In the genomic region with DNA sequence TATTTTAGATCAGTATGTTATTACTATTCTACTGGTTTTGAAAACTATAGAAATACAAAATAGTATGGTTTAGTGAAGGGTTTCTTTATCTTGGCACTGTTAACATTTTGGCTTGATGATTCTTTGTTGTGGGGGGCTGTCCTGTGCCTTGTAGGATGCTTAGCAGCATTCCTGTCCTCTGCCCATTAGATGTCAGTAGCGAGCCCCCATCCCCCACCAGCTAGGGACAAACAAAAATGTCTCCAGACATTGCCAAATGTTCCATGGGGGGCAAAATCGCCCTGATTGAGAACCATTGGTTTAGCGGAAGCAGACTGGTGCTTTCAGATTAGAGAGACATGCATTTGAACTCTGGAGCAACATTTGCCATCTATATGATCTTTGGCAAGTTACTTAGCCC, we compare ENCODE assay signal across 16 cellular contexts. TPM values are rescaled to one million over a fixed set of nuclear protein-coding genes. Genes with fewer than 3 reads are reported as not detected.
DNase-seq lines count a peak whose midpoint lies in the region; ATAC-seq, FAIRE-seq and TF ChIP-seq lines count a peak whose summit lies in the region.
"Had no signal": no experiment of that assay in that cellular context is flagged by ENCODE, and none has a peak within 500 bp of the region (broad histone marks: within the 10 kb centered on the region; RNA-seq: fewer than 3 reads in every experiment).

No MANE protein-coding gene starts in this region.

- no peaks in the 10 kb centered on the region for H3K27me3 ChIP-seq in HCT116 (ENCODE audit: insufficient read depth, low read length)
- no peaks in the 10 kb centered on the region for H3K27me3 ChIP-seq in muscle layer of duodenum (ENCODE audit: low read depth, low read length)
- no peaks in the 10 kb centered on the region for H3K27me3 ChIP-seq in upper lobe of left lung

- H3K27ac ChIP-seq in HCT116 (ENCODE audit: low read depth, low read length) (no peak overlapping the region), muscle layer of duodenum (ENCODE audit: low read length) (peak overlapping the region; percentile 64), upper lobe of left lung (peak overlapping the region in 1 of 4 donors; percentile 10)

- BruUV-seq in HCT116 (replicated peaks; lab: Mats Ljungman, UMichigan) = no TSS peak

- H3K9me3 ChIP-seq in HCT116 (ENCODE audit: control insufficient read depth in 1 of 2, insufficient read depth in 1 of 2, low read depth in 1 of 2, low read length in 2 of 2) = no peaks in the 10 kb centered on the region
- H3K9me3 ChIP-seq in muscle layer of duodenum (ENCODE audit: control insufficient read depth in 1 of 2, low read length in 2 of 2) = no peaks in the 10 kb centered on the region
- H3K9me3 ChIP-seq in upper lobe of left lung = no peaks in the 10 kb centered on the region

- TF ChIP-seq POLR2A in HCT116 (IDR thresholded peaks at IDR 0.05; ENCODE audit: borderline replicate concordance, extremely low read depth, insufficient read depth, insufficient read length) (no peak), upper lobe of left lung (IDR thresholded peaks at IDR 0.05) (no peak), H54 (IDR thresholded peaks at IDR 0.05; ENCODE audit: low read depth, low read length) (no peak)

- no peaks in the 10 kb centered on the region for H3K9me2 ChIP-seq in HCT116 (ENCODE audit: insufficient read depth)

- RAD21 ChIA-PET in HCT116 (lab: Charles Lee; ENCODE audit: low non-redundant PET in 1 of 2, low total read pairs in 2 of 2, uncharacterized antibody in 2 of 2, unreplicated experiment in 2 of 2) = no interaction called here

- TF ChIP-seq CTCF in HCT116 (IDR thresholded peaks at IDR 0.05 in 2 of 3, conservative IDR thresholded peaks at IDR 0.05 in 1 of 3; ENCODE audit: borderline replicate concordance in 1 of 3, insufficient read depth in 1 of 3, low read depth in 2 of 3, low read length in 2 of 3) (peak in 2 of 3 experiments; percentile 56 to 63; a peak in 4 of 6 replicates), astrocyte of the spinal cord (IDR thresholded peaks at IDR 0.05; ENCODE audit: low read depth, low read length) (peak; percentile 16), upper lobe of left lung (IDR thresholded peaks at IDR 0.05) (no peak)

- WGBS in upper lobe of left lung, 2 donors = 72 to 79% methylated on average over 3 of the region's 3 CpGs

- no peaks in the 10 kb centered on the region for H3K36me3 ChIP-seq in HCT116 (ENCODE audit: control insufficient read depth in 1 of 2, insufficient read depth in 2 of 2, low read length in 2 of 2)
- H3K36me3 ChIP-seq in muscle layer of duodenum (ENCODE audit: control insufficient read depth in 1 of 2, insufficient read depth in 2 of 2, low read length in 2 of 2) = peaks cover 0 to 11% of the 10 kb centered on the region in 2 donors
- H3K36me3 ChIP-seq in upper lobe of left lung = peaks cover 0 to 12% (median 0%) of the 10 kb centered on the region in 4 donors

- no peaks in the 10 kb centered on the region for H4K20me1 ChIP-seq in HCT116 (ENCODE audit: insufficient read depth)

- peak; percentile 79 for ATAC-seq in HCT116
- ATAC-seq in upper lobe of left lung (ENCODE audit: low FRiP score in 2 of 2) = no peak
- ATAC-seq: stimulated activated naive B cell treated with anti-CD40 and anti-IgM and Interleukin-4, amounts not matched to agents 10 μg/mL and 1 μg/mL and 100 μg/mL, for 72 hours had no signal

- H3K79me2 ChIP-seq in HCT116 (ENCODE audit: insufficient read depth, low read length) = no peaks in the 10 kb centered on the region

- CTCF ChIA-PET in HCT116 (lab: Charles Lee) = interaction anchor here (1.1 kb wide), 1 partner anchor 9 kb away, joined by 3 read pairs; no protein-coding TSS in a partner anchor

- H3K4me3 ChIP-seq in HCT116 (replicated peaks in 1 of 2; ENCODE audit: low read depth in 1 of 2, low read length in 2 of 2) (no peak overlapping the region), astrocyte of the spinal cord (ENCODE audit: low read depth, low read length) (no peak overlapping the region), muscle layer of duodenum (ENCODE audit: low read depth in 1 of 2, low read length in 2 of 2) (no peak overlapping the region), upper lobe of left lung (no peak overlapping the region)

- intact Hi-C loops in HCT116 (cut with micrococcal nuclease) = no loop called here

- no peak overlapping the region for H3K4me2 ChIP-seq in HCT116 (ENCODE audit: low read length)

- no peak overlapping the region for H2AFZ ChIP-seq in HCT116 (ENCODE audit: low read depth, low read length, poor library complexity, severe bottlenecking)

- peak; percentile 14 for DNase-seq in ELR (ENCODE audit: low read depth)
- DNase-seq in HCT116 (ENCODE audit: low read depth, low spot score) = no peak
- no peak for DNase-seq in astrocyte of the spinal cord (ENCODE audit: low read depth, low spot score)
- DNase-seq in SKM-1 treated with dmso at 0.1 percent for 144 hours (lab: John Stamatoyannopoulos, UW; ENCODE audit: unreplicated experiment) = no peak
- no peak for DNase-seq in T-helper 9 cell
- no peak for DNase-seq in upper lobe of left lung
- no peak for DNase-seq in H54 (ENCODE audit: insufficient read length, low spot score)
- DNase-seq: activated CD8-positive, alpha-beta memory T cell treated with anti-CD3 and anti-CD28 coated beads for 24 hours; foreskin melanocyte; NCI-H1092; NCI-H446 treated with DMSO at 0.1 percent for 48 hours; stimulated activated CD4-positive, alpha-beta T cell treated with anti-CD3 and anti-CD28 coated beads, Interleukin-4, amount 100 ng/mL, for 1 hour; stimulated activated naive B cell treated with anti-CD40 and anti-IgM and Interleukin-4, amounts not matched to agents 10 μg/mL and 1 μg/mL and 100 μg/mL, for 72 hours had no signal

- POLR2A ChIA-PET in HCT116 (lab: Charles Lee) = no interaction called here

- H3K4me1 ChIP-seq in HCT116 (ENCODE audit: control insufficient read depth in 1 of 2, insufficient read depth in 2 of 2, low read length in 2 of 2) = peaks cover 13 to 19% of the 10 kb centered on the region in 2 experiments
- peaks cover 3 to 27% of the 10 kb centered on the region in 2 donors for H3K4me1 ChIP-seq in muscle layer of duodenum (ENCODE audit: control insufficient read depth in 1 of 2, insufficient read depth in 2 of 2, low read length in 2 of 2)
- H3K4me1 ChIP-seq in upper lobe of left lung = peaks cover 0 to 16% (median 2%) of the 10 kb centered on the region in 4 donors

- no peak overlapping the region for H3K9ac ChIP-seq in HCT116 (ENCODE audit: low read length)

- no peak for TF ChIP-seq RAD21 in HCT116 (IDR thresholded peaks at IDR 0.05; ENCODE audit: low read depth)

- no peak for TF ChIP-seq EP300 in upper lobe of left lung (IDR thresholded peaks at IDR 0.05)

- in situ Hi-C loops in astrocyte of the spinal cord (cut with HindIII; ENCODE audit: low sequenced_read_pairs) = no loop called here

- no peak for FAIRE-seq in H54 (lab: Jason Lieb, UNC)
- FAIRE-seq: colon, islet of Langerhans had no signal

TF ChIP-seq in HCT116, 20 proteins besides CTCF, POLR2A, EP300 and RAD21:
- TF ChIP-seq SIN3A (IDR thresholded peaks at IDR 0.05; ENCODE audit: low read depth) = no peak
- TF ChIP-seq, protein P1, sequence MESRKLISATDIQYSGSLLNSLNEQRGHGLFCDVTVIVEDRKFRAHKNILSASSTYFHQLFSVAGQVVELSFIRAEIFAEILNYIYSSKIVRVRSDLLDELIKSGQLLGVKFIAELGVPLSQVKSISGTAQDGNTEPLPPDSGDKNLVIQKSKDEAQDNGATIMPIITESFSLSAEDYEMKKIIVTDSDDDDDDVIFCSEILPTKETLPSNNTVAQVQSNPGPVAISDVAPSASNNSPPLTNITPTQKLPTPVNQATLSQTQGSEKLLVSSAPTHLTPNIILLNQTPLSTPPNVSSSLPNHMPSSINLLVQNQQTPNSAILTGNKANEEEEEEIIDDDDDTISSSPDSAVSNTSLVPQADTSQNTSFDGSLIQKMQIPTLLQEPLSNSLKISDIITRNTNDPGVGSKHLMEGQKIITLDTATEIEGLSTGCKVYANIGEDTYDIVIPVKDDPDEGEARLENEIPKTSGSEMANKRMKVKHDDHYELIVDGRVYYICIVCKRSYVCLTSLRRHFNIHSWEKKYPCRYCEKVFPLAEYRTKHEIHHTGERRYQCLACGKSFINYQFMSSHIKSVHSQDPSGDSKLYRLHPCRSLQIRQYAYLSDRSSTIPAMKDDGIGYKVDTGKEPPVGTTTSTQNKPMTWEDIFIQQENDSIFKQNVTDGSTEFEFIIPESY (IDR thresholded peaks at IDR 0.05; ENCODE audit: extremely low read depth, insufficient replicate concordance, low read length) = no peak
- TF ChIP-seq CBX3 (IDR thresholded peaks at IDR 0.05; ENCODE audit: low read depth) = no peak
- no peak for TF ChIP-seq EGR1 (IDR thresholded peaks at IDR 0.05; ENCODE audit: low read depth)
- TF ChIP-seq ELF1 (IDR thresholded peaks at IDR 0.05; ENCODE audit: borderline replicate concordance, low read depth) = no peak
- no peak for TF ChIP-seq TCF7L2 (IDR thresholded peaks at IDR 0.05; ENCODE audit: borderline replicate concordance, extremely low read depth, insufficient read depth, insufficient read length)
- no peak for TF ChIP-seq CEBPB (IDR thresholded peaks at IDR 0.05; ENCODE audit: low read depth)
- TF ChIP-seq POLR2AphosphoS5 (IDR thresholded peaks at IDR 0.05; ENCODE audit: low read depth, low read length) = no peak
- no peak for TF ChIP-seq FOSL1 (IDR thresholded peaks at IDR 0.05; ENCODE audit: low read depth)
- TF ChIP-seq, protein P2, sequence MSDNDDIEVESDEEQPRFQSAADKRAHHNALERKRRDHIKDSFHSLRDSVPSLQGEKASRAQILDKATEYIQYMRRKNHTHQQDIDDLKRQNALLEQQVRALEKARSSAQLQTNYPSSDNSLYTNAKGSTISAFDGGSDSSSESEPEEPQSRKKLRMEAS (IDR thresholded peaks at IDR 0.05) = no peak
- no peak for TF ChIP-seq YY1 (IDR thresholded peaks at IDR 0.05; ENCODE audit: extremely low read depth, insufficient replicate concordance, low read depth, low read length)
- TF ChIP-seq SRF (IDR thresholded peaks at IDR 0.05; ENCODE audit: low read depth) = no peak
- TF ChIP-seq JUND (IDR thresholded peaks at IDR 0.05) = no peak

RNA-seq across cellular contexts. Expression of a gene that starts 23.3 kb away (rescaled TPM):
- total RNA-seq in HCT116 (2021; ENCODE audit: unreplicated experiment) (0.96 TPM), upper lobe of left lung (100 to 1,000 TPM; 145 to 406 (median 343) TPM)
- polyA plus RNA-seq in HCT116 (2012) = 0.02 and 0.03 TPM in 2 replicates

Comparison
In these comparisons a context has a peak if more than half of its experiments do, and no peak if none do; other contexts are left out.
1. CTCF ChIP-seq: peak in HCT116 (2 of 3) and astrocyte of the spinal cord (single experiment); none in upper lobe of left lung (0 of 6).
2. RNA of a gene that starts 23.3 kb away (total RNA-seq): 145 to 406 TPM in upper lobe of left lung; 0.96 TPM in HCT116 (single experiment); every median in the first group is over 10 times any median in the second.